In genomic region chr14:31489680-31490079, GRCh38 we compare ENCODE assay signal across 16 cellular contexts. TPM values are rescaled to one million over a fixed set of nuclear protein-coding genes. Genes with fewer than 3 reads are reported as not detected.
DNase-seq lines count a peak whose midpoint lies in the region; ATAC-seq, FAIRE-seq and TF ChIP-seq lines count a peak whose summit lies in the region.
"Had no signal": no experiment of that assay in that cellular context is flagged by ENCODE, and none has a peak within 500 bp of the region (broad histone marks: within the 10 kb centered on the region; RNA-seq: fewer than 3 reads in every experiment).

No MANE protein-coding gene starts in this region.

- peaks cover 5% of the 10 kb centered on the region for H3K36me3 Mint-ChIP-seq in dendritic cell treated with granulocyte-macrophage colony-stimulating factor and Interleukin-4, amounts not matched to agents 40 ng/mL and 50 ng/mL, for 4 days (ENCODE audit: low read depth)
- H3K36me3 Mint-ChIP-seq: activated naive CD8-positive, alpha-beta T cell treated with anti-CD3 and anti-CD28 coated beads, Interleukin-2, amount 10 ng/mL, durations not matched to agents 7 days and 5 days had no signal

- no peak overlapping the region for H3K4me3 ChIP-seq in colonic mucosa
- H3K4me3 ChIP-seq in esophagus muscularis mucosa = no peak overlapping the region
- H3K4me3 ChIP-seq: MG63, stomach had no signal

- H3K36me3 ChIP-seq in colonic mucosa (no peaks in the 10 kb centered on the region), esophagus muscularis mucosa (no peaks in the 10 kb centered on the region)
- H3K36me3 ChIP-seq: MG63, stomach had no signal

- intact Hi-C loops in dendritic cell treated with granulocyte-macrophage colony-stimulating factor and Interleukin-4, amounts not matched to agents 40 ng/mL and 50 ng/mL, for 4 days (cut with micrococcal nuclease) = loop anchor here (2.0 to 5.0 kb wide), 2 partner anchors 33 to 73 kb away; partner anchors contain the start of genes DTD2 and NUBPL
- intact Hi-C loops in colonic mucosa (cut with DNase I) = no loop called here
- intact Hi-C loops in esophagus muscularis mucosa (cut with DNase I) = no loop called here

- no peak for DNase-seq in activated CD4-positive, alpha-beta T cell treated with anti-CD3 and anti-CD28 coated beads for 1 hour
- DNase-seq in GM19239 (ENCODE audit: insufficient read length, low spot score) (no peak), colonic mucosa (no peak), esophagus muscularis mucosa (ENCODE audit: extremely low spot score) (no peak)
- DNase-seq: activated naive CD8-positive, alpha-beta T cell treated with anti-CD3 and anti-CD28 coated beads, Interleukin-2, amount 10 ng/mL, durations not matched to agents 7 days and 5 days; MG63; NCI-H526; stimulated activated CD4-positive, alpha-beta T cell treated with anti-CD3 and anti-CD28 coated beads, Interleukin-4, amount 100 ng/mL, for 24 hours; stomach had no signal

- TF ChIP-seq CTCF in colonic mucosa (IDR thresholded peaks at IDR 0.05) (no peak), esophagus muscularis mucosa (IDR thresholded peaks at IDR 0.05) (no peak)

- H3K9me3 Mint-ChIP-seq in dendritic cell treated with granulocyte-macrophage colony-stimulating factor and Interleukin-4, amounts not matched to agents 40 ng/mL and 50 ng/mL, for 4 days = peaks cover 13% of the 10 kb centered on the region
- H3K9me3 Mint-ChIP-seq: activated naive CD8-positive, alpha-beta T cell treated with anti-CD3 and anti-CD28 coated beads, Interleukin-2, amount 10 ng/mL, durations not matched to agents 7 days and 5 days; T-helper 1 cell treated with Interleukin-12 subunit alpha and Interleukin-12 subunit beta and Interleukin-4 antibody, amounts not matched to agents 30 μg/mL and 1 μg/mL, for 36 hours had no signal

- no peak overlapping the region for H3K27ac ChIP-seq in colonic mucosa
- H3K27ac ChIP-seq in esophagus muscularis mucosa (replicated peaks in 1 of 4) = no peak overlapping the region
- H3K27ac ChIP-seq: stomach had no signal

- no peak overlapping the region for H3K9ac ChIP-seq in colonic mucosa (ENCODE audit: low read depth in 2 of 2, low read length in 2 of 2)

- TF ChIP-seq POLR2A in esophagus muscularis mucosa (IDR thresholded peaks at IDR 0.05; ENCODE audit: low read depth) = no peak

- H3K27ac Mint-ChIP-seq in dendritic cell treated with granulocyte-macrophage colony-stimulating factor and Interleukin-4, amounts not matched to agents 40 ng/mL and 50 ng/mL, for 4 days = peak overlapping the region; percentile 67
- H3K27ac Mint-ChIP-seq: activated naive CD8-positive, alpha-beta T cell treated with anti-CD3 and anti-CD28 coated beads, Interleukin-2, amount 10 ng/mL, durations not matched to agents 7 days and 5 days; T-helper 1 cell treated with Interleukin-12 subunit alpha and Interleukin-12 subunit beta and Interleukin-4 antibody, amounts not matched to agents 30 μg/mL and 1 μg/mL, for 36 hours had no signal

- no peaks in the 10 kb centered on the region for H3K9me3 ChIP-seq in colonic mucosa
- no peaks in the 10 kb centered on the region for H3K9me3 ChIP-seq in esophagus muscularis mucosa
- H3K9me3 ChIP-seq: MG63 had no signal

- no peak overlapping the region for H3K4me3 Mint-ChIP-seq in dendritic cell treated with granulocyte-macrophage colony-stimulating factor and Interleukin-4, amounts not matched to agents 40 ng/mL and 50 ng/mL, for 4 days
- H3K4me3 Mint-ChIP-seq: activated naive CD8-positive, alpha-beta T cell treated with anti-CD3 and anti-CD28 coated beads, Interleukin-2, amount 10 ng/mL, durations not matched to agents 7 days and 5 days; T-helper 1 cell treated with Interleukin-12 subunit alpha and Interleukin-12 subunit beta and Interleukin-4 antibody, amounts not matched to agents 30 μg/mL and 1 μg/mL, for 36 hours had no signal

- H3K27me3 ChIP-seq in colonic mucosa = no peaks in the 10 kb centered on the region
- H3K27me3 ChIP-seq in esophagus muscularis mucosa = no peaks in the 10 kb centered on the region
- H3K27me3 ChIP-seq: MG63, stomach had no signal

- TF ChIP-seq EP300 in esophagus muscularis mucosa (IDR thresholded peaks at IDR 0.05) = no peak

- peaks cover 22% of the 10 kb centered on the region for H3K27me3 Mint-ChIP-seq in dendritic cell treated with granulocyte-macrophage colony-stimulating factor and Interleukin-4, amounts not matched to agents 40 ng/mL and 50 ng/mL, for 4 days

- H3K4me1 ChIP-seq in colonic mucosa (no peaks in the 10 kb centered on the region), esophagus muscularis mucosa (no peaks in the 10 kb centered on the region)
- H3K4me1 ChIP-seq: stomach had no signal

- no peak for FAIRE-seq in GM19239 (lab: Jason Lieb, UNC)

- peaks cover 57% of the 10 kb centered on the region for H3K4me1 Mint-ChIP-seq in dendritic cell treated with granulocyte-macrophage colony-stimulating factor and Interleukin-4, amounts not matched to agents 40 ng/mL and 50 ng/mL, for 4 days (ENCODE audit: low read depth)
- H3K4me1 Mint-ChIP-seq: activated naive CD8-positive, alpha-beta T cell treated with anti-CD3 and anti-CD28 coated beads, Interleukin-2, amount 10 ng/mL, durations not matched to agents 7 days and 5 days had no signal

- ATAC-seq in GM18511 (IDR thresholded peaks at IDR 0.05; ENCODE audit: unreplicated experiment) (peak; percentile 82), GM21723 (IDR thresholded peaks at IDR 0.05; ENCODE audit: unreplicated experiment) (peak; percentile 77), HG03521 (IDR thresholded peaks at IDR 0.05; ENCODE audit: unreplicated experiment) (peak; percentile 53)

RNA-seq across cellular contexts. Expression of gene GPR33, which starts 1.8 kb away (rescaled TPM):
- total RNA-seq in colonic mucosa = not detected
- total RNA-seq in esophagus muscularis mucosa = not detected
- total RNA-seq: activated naive CD8-positive, alpha-beta T cell treated with anti-CD3 and anti-CD28 coated beads, Interleukin-2, amount 10 ng/mL, durations not matched to agents 7 days and 5 days; mucosa of gallbladder; pulmonary artery endothelial cell; stomach had no signal

RNA-seq across cellular contexts. Expression of gene DTD2, which starts 32.4 kb away (rescaled TPM):
- 10 to 100 TPM; 13.7 to 16.2 TPM for total RNA-seq in colonic mucosa
- 10 to 100 TPM; 27.8 to 41.1 (median 32.2) TPM for total RNA-seq in esophagus muscularis mucosa
